In genomic region chr11:18524248-18524647, GRCh38 we compare ENCODE assay signal across 1 cellular context.
A peak's percentile ranks its signal among the peaks of the same experiment; 100 is the strongest.
TF ChIP-seq lines count a peak whose summit lies in the region.

No MANE protein-coding gene starts in this region.

TF ChIP-seq in HepG2, 621 proteins besides CTCF, POLR2A, EP300 and RAD21 (continued from another document and continues in another):
- no peak for TF ChIP-seq HMGXB4 (CRISPR knock-in tag; IDR thresholded peaks at IDR 0.05; ENCODE audit: borderline replicate concordance in 1 of 2, low read depth in 1 of 2)
- TF ChIP-seq, protein P1, sequence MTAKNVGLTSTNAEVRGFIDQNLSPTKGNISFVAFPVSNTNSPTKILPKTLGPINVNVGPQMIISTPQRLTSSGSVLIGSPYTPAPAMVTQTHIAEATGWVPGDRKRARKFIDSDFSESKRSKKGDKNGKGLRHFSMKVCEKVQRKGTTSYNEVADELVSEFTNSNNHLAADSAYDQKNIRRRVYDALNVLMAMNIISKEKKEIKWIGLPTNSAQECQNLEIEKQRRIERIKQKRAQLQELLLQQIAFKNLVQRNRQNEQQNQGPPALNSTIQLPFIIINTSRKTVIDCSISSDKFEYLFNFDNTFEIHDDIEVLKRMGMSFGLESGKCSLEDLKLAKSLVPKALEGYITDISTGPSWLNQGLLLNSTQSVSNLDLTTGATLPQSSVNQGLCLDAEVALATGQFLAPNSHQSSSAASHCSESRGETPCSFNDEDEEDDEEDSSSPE (CRISPR knock-in tag; IDR thresholded peaks at IDR 0.05), result no peak
- no peak for TF ChIP-seq RCOR2 (CRISPR knock-in tag; IDR thresholded peaks at IDR 0.05)
- no peak for TF ChIP-seq NR0B2 (CRISPR knock-in tag; IDR thresholded peaks at IDR 0.05)
- 0 out of 4 replicates have a peak, but pooled peaks of 1 of the 2 experiments have one; percentile 26 for TF ChIP-seq NR2F1 (CRISPR knock-in tag; IDR thresholded peaks at IDR 0.05)
- TF ChIP-seq ZNF644 (CRISPR knock-in tag; IDR thresholded peaks at IDR 0.05; ENCODE audit: low read depth), result peak; percentile 37; the same call in 1 of the 2 replicates
- no peak for TF ChIP-seq ZNF468 (CRISPR knock-in tag; IDR thresholded peaks at IDR 0.05)
- TF ChIP-seq, protein P2, sequence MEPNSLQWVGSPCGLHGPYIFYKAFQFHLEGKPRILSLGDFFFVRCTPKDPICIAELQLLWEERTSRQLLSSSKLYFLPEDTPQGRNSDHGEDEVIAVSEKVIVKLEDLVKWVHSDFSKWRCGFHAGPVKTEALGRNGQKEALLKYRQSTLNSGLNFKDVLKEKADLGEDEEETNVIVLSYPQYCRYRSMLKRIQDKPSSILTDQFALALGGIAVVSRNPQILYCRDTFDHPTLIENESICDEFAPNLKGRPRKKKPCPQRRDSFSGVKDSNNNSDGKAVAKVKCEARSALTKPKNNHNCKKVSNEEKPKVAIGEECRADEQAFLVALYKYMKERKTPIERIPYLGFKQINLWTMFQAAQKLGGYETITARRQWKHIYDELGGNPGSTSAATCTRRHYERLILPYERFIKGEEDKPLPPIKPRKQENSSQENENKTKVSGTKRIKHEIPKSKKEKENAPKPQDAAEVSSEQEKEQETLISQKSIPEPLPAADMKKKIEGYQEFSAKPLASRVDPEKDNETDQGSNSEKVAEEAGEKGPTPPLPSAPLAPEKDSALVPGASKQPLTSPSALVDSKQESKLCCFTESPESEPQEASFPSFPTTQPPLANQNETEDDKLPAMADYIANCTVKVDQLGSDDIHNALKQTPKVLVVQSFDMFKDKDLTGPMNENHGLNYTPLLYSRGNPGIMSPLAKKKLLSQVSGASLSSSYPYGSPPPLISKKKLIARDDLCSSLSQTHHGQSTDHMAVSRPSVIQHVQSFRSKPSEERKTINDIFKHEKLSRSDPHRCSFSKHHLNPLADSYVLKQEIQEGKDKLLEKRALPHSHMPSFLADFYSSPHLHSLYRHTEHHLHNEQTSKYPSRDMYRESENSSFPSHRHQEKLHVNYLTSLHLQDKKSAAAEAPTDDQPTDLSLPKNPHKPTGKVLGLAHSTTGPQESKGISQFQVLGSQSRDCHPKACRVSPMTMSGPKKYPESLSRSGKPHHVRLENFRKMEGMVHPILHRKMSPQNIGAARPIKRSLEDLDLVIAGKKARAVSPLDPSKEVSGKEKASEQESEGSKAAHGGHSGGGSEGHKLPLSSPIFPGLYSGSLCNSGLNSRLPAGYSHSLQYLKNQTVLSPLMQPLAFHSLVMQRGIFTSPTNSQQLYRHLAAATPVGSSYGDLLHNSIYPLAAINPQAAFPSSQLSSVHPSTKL (CRISPR knock-in tag; IDR thresholded peaks at IDR 0.05), result peak; percentile 67
- TF ChIP-seq ZNF563 (CRISPR knock-in tag; IDR thresholded peaks at IDR 0.05), result no peak
- no peak for TF ChIP-seq MLLT10 (CRISPR knock-in tag; IDR thresholded peaks at IDR 0.05)
- no peak for TF ChIP-seq ZNF354B (CRISPR knock-in tag; IDR thresholded peaks at IDR 0.05)
- no peak for TF ChIP-seq SRSF1 (optimal IDR thresholded peaks at IDR 0.05; ENCODE audit: low read depth, low read length)
- no peak for TF ChIP-seq NONO (IDR thresholded peaks at IDR 0.05)
- TF ChIP-seq NONO (CRISPR knock-in tag; conservative IDR thresholded peaks at IDR 0.05), result no peak
- no peak for TF ChIP-seq NCOR1 (IDR thresholded peaks at IDR 0.05; ENCODE audit: borderline replicate concordance, low read length)
- TF ChIP-seq, protein P3, sequence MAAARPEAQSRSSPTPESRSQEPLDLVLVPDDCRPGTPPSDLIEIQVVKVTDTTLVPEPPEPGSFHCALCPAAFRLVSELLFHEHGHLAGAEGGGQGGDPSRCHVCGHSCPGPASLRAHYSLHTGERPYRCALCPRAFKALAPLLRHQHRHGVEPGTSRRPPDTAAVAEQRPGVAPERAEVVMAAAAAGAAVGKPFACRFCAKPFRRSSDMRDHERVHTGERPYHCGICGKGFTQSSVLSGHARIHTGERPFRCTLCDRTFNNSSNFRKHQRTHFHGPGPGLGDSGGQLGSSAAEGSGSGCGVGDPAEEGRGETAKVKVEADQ (CRISPR knock-in tag; IDR thresholded peaks at IDR 0.05; ENCODE audit: borderline replicate concordance), result no peak
- 0 out of 2 replicates have a peak, but pooled peaks have one; percentile 32 for TF ChIP-seq THAP11 (CRISPR knock-in tag; IDR thresholded peaks at IDR 0.05)
- TF ChIP-seq TBL1XR1 (IDR thresholded peaks at IDR 0.05; ENCODE audit: borderline replicate concordance, low read length, partially characterized antibody), result no peak
- no peak for TF ChIP-seq ERF (CRISPR knock-in tag; IDR thresholded peaks at IDR 0.05)
- no peak for TF ChIP-seq ZNF720 (CRISPR knock-in tag; IDR thresholded peaks at IDR 0.05)
- no peak for TF ChIP-seq RFX5 (IDR thresholded peaks at IDR 0.05; ENCODE audit: low read depth, low read length)
- TF ChIP-seq ATF7-NPFF (CRISPR knock-in tag; IDR thresholded peaks at IDR 0.05; ENCODE audit: low read depth), result no peak
- TF ChIP-seq ZNF841 (CRISPR knock-in tag; IDR thresholded peaks at IDR 0.05; ENCODE audit: borderline replicate concordance), result no peak
- TF ChIP-seq MED1 (CRISPR knock-in tag; IDR thresholded peaks at IDR 0.05), result peak; percentile 41; the same call in 1 of the 2 replicates
- no peak for TF ChIP-seq MEIS1 (CRISPR knock-in tag; IDR thresholded peaks at IDR 0.05; ENCODE audit: borderline replicate concordance)
- no peak for TF ChIP-seq ATF1 (CRISPR knock-in tag; IDR thresholded peaks at IDR 0.05)
- TF ChIP-seq RXRB (CRISPR knock-in tag; IDR thresholded peaks at IDR 0.05; ENCODE audit: borderline replicate concordance), result peak; percentile 86
- TF ChIP-seq GFI1 (CRISPR knock-in tag; IDR thresholded peaks at IDR 0.05; ENCODE audit: borderline replicate concordance), result no peak
- TF ChIP-seq, protein P4, sequence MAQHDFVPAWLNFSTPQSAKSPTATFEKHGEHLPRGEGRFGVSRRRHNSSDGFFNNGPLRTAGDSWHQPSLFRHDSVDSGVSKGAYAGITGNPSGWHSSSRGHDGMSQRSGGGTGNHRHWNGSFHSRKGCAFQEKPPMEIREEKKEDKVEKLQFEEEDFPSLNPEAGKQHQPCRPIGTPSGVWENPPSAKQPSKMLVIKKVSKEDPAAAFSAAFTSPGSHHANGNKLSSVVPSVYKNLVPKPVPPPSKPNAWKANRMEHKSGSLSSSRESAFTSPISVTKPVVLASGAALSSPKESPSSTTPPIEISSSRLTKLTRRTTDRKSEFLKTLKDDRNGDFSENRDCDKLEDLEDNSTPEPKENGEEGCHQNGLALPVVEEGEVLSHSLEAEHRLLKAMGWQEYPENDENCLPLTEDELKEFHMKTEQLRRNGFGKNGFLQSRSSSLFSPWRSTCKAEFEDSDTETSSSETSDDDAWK (CRISPR knock-in tag; IDR thresholded peaks at IDR 0.05), result no peak
- TF ChIP-seq MBD4 (IDR thresholded peaks at IDR 0.05; ENCODE audit: borderline replicate concordance, low read length), result no peak
- TF ChIP-seq ZFP36L1 (CRISPR knock-in tag; IDR thresholded peaks at IDR 0.05), result no peak
- no peak for TF ChIP-seq RXRA (CRISPR knock-in tag; IDR thresholded peaks at IDR 0.05)
- TF ChIP-seq DBP (CRISPR knock-in tag; IDR thresholded peaks at IDR 0.05; ENCODE audit: not compliant biosample characterization), result no peak
- TF ChIP-seq NFKBIZ (CRISPR knock-in tag; IDR thresholded peaks at IDR 0.05), result no peak
- TF ChIP-seq MXI1 (IDR thresholded peaks at IDR 0.05; ENCODE audit: borderline replicate concordance, low read depth, low read length), result no peak
- TF ChIP-seq REL (CRISPR knock-in tag; conservative IDR thresholded peaks at IDR 0.05), result no peak
- TF ChIP-seq, protein P5, sequence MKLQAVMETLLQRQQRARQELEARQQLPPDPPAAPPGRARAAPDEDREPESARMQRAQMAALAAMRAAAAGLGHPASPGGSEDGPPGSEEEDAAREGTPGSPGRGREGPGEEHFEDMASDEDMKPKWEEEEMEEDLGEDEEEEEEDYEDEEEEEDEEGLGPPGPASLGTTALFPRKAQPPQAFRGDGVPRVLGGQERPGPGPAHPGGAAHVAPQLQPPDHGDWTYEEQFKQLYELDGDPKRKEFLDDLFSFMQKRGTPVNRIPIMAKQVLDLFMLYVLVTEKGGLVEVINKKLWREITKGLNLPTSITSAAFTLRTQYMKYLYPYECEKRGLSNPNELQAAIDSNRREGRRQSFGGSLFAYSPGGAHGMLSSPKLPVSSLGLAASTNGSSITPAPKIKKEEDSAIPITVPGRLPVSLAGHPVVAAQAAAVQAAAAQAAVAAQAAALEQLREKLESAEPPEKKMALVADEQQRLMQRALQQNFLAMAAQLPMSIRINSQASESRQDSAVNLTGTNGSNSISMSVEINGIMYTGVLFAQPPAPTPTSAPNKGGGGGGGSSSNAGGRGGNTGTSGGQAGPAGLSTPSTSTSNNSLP (IDR thresholded peaks at IDR 0.05; ENCODE audit: low read depth, low read length), result no peak
- TF ChIP-seq MEF2D (CRISPR knock-in tag; IDR thresholded peaks at IDR 0.05), result no peak
- no peak for TF ChIP-seq ZNF790 (CRISPR knock-in tag; IDR thresholded peaks at IDR 0.05; ENCODE audit: borderline replicate concordance)
- no peak for TF ChIP-seq ZNF326 (CRISPR knock-in tag; IDR thresholded peaks at IDR 0.05; ENCODE audit: borderline replicate concordance)
- 0 out of 2 replicates have a peak, but pooled peaks have one; percentile 12 for TF ChIP-seq KAT8 (CRISPR knock-in tag; IDR thresholded peaks at IDR 0.05)
- TF ChIP-seq CSRNP1 (CRISPR knock-in tag; IDR thresholded peaks at IDR 0.05), result no peak
- 0 out of 4 replicates have a peak, but pooled peaks of 1 of the 2 experiments have one; percentile 38 for TF ChIP-seq KLF16 (CRISPR knock-in tag; IDR thresholded peaks at IDR 0.05)
- TF ChIP-seq AGO2 (optimal IDR thresholded peaks at IDR 0.05; ENCODE audit: low read depth, low read length), result no peak
- TF ChIP-seq MXD4 (CRISPR knock-in tag; IDR thresholded peaks at IDR 0.05), result no peak
- TF ChIP-seq ZSCAN25 (CRISPR knock-in tag; IDR thresholded peaks at IDR 0.05), result no peak
- no peak for TF ChIP-seq MED8 (CRISPR knock-in tag; IDR thresholded peaks at IDR 0.05; ENCODE audit: insufficient replicate concordance)
- TF ChIP-seq ZNF737 (CRISPR knock-in tag; IDR thresholded peaks at IDR 0.05; ENCODE audit: borderline replicate concordance), result no peak
- no peak for TF ChIP-seq SSRP1 (CRISPR knock-in tag; IDR thresholded peaks at IDR 0.05)
- TF ChIP-seq THRA (CRISPR knock-in tag; IDR thresholded peaks at IDR 0.05; ENCODE audit: borderline replicate concordance), result peak; percentile 68; the same call in 1 of the 2 replicates
- no peak for TF ChIP-seq PHF20 (CRISPR knock-in tag; IDR thresholded peaks at IDR 0.05)
- no peak for TF ChIP-seq SNAPC2 (CRISPR knock-in tag; IDR thresholded peaks at IDR 0.05)
- no peak for TF ChIP-seq ZNF770 (CRISPR knock-in tag; IDR thresholded peaks at IDR 0.05)
- TF ChIP-seq ZNF180 (CRISPR knock-in tag; IDR thresholded peaks at IDR 0.05; ENCODE audit: borderline replicate concordance, low read depth), result no peak
